Comparison of ENCODE assay signal across 14 cellular contexts in genomic region chr5:111551569-111552275, GRCh38. TPM values are rescaled to one million over a fixed set of nuclear protein-coding genes. Genes with fewer than 3 reads are reported as not detected.
DNase-seq lines count a peak whose midpoint lies in the region; ATAC-seq and TF ChIP-seq lines count a peak whose summit lies in the region.
"Had no signal": no experiment of that assay in that cellular context is flagged by ENCODE, and none has a peak within 500 bp of the region (broad histone marks: within the 10 kb centered on the region; RNA-seq: fewer than 3 reads in every experiment).

No MANE protein-coding gene starts in this region.

- no peak overlapping the region for H3K18ac ChIP-seq in trophoblast cell (ENCODE audit: low read length)

- H3K4me1 Mint-ChIP-seq in activated T-cell treated with anti-CD3 and anti-CD28 coated beads, Interleukin-2, amount 50 U/mL, for 24 hours (ENCODE audit: low read depth) = peaks cover 36% of the 10 kb centered on the region

- H2BK120ac ChIP-seq in trophoblast cell (ENCODE audit: insufficient read depth, low read length, poor library complexity) = no peak overlapping the region

- H4K12ac ChIP-seq in trophoblast cell (ENCODE audit: low read depth, low read length) = no peak overlapping the region

- H3K9ac ChIP-seq in NT2/D1 (ENCODE audit: insufficient read length, low read depth) = no peak overlapping the region
- no peak overlapping the region for H3K9ac ChIP-seq in trophoblast cell (ENCODE audit: low read length)

- no peaks in the 10 kb centered on the region for H3K9me3 Mint-ChIP-seq in activated T-cell treated with anti-CD3 and anti-CD28 coated beads, Interleukin-2, amount 50 U/mL, for 24 hours
- H3K9me3 Mint-ChIP-seq: activated B cell treated with CpG ODN at 0.5 μM for 24 hours; stimulated activated memory B cell treated with anti-CD40 and anti-IgM and Interleukin-4, amounts not matched to agents 10 μg/mL and 1 μg/mL and 100 μg/mL, for 72 hours had no signal

- H3K27ac ChIP-seq in epithelial cell of prostate (peak overlapping the region; percentile 66), psoas muscle (peak overlapping the region; percentile 75), trophoblast cell (ENCODE audit: low read depth, low read length) (no peak overlapping the region)
- H3K27ac ChIP-seq: RWPE1 had no signal

- ATAC-seq in psoas muscle (no peak), HG02798 (IDR thresholded peaks at IDR 0.05; ENCODE audit: poor library complexity, unreplicated experiment) (no peak)

- no peaks in the 10 kb centered on the region for H3K79me1 ChIP-seq in trophoblast cell (ENCODE audit: low read length)

- no peak overlapping the region for H2AK5ac ChIP-seq in trophoblast cell (ENCODE audit: low read length)

- H3K4me2 ChIP-seq in trophoblast cell (ENCODE audit: low read length) = no peak overlapping the region

- peaks cover 4% of the 10 kb centered on the region for H3K27me3 Mint-ChIP-seq in activated T-cell treated with anti-CD3 and anti-CD28 coated beads, Interleukin-2, amount 50 U/mL, for 24 hours

- no peak overlapping the region for H3K23ac ChIP-seq in trophoblast cell (ENCODE audit: low read length)

- DNase-seq in activated T-cell treated with anti-CD3 and anti-CD28 coated beads, Interleukin-2, amount 50 U/mL, for 24 hours = no peak
- DNase-seq in activated T-cell treated with anti-CD3 and anti-CD28 coated beads, Interleukin-2, amount 50 U/mL, for 48 hours = no peak
- peak; percentile 54 for DNase-seq in NT2/D1 (ENCODE audit: low read depth, low spot score)
- no peak for DNase-seq in epithelial cell of prostate (ENCODE audit: low read depth, low spot score)
- DNase-seq in psoas muscle = no peak
- DNase-seq in trophoblast cell = no peak
- no peak for DNase-seq in NCI-H1694 (lab: John Stamatoyannopoulos, UW)
- DNase-seq: activated B cell treated with CpG ODN at 0.5 μM for 24 hours; activated gamma-delta T cell treated with Interleukin-2 at 50 U/mL for 16 hours; effector CD4-positive, alpha-beta T cell; naive B cell had no signal

- H4K8ac ChIP-seq in trophoblast cell (ENCODE audit: low read depth, low read length) = no peak overlapping the region

- no peaks in the 10 kb centered on the region for H3K36me3 Mint-ChIP-seq in activated T-cell treated with anti-CD3 and anti-CD28 coated beads, Interleukin-2, amount 50 U/mL, for 24 hours (ENCODE audit: low read depth)
- H3K36me3 Mint-ChIP-seq: naive B cell; stimulated activated memory B cell treated with anti-CD40 and anti-IgM and Interleukin-4, amounts not matched to agents 10 μg/mL and 1 μg/mL and 100 μg/mL, for 72 hours had no signal

- 61 to 67% (median 67%) methylated on average over 7 of the region's 7 CpGs for WGBS in psoas muscle, 3 donors
- WGBS in trophoblast cell (ENCODE audit: extremely low coverage, insufficient coverage, insufficient read length) = no CpG with 5 or more reads among the region's 7 CpGs

- no peaks in the 10 kb centered on the region for H3K4me1 ChIP-seq in NT2/D1 (ENCODE audit: insufficient read depth, insufficient read length)
- H3K4me1 ChIP-seq in psoas muscle = peaks cover 8% of the 10 kb centered on the region
- peaks cover 2 to 4% of the 10 kb centered on the region in 2 experiments for H3K4me1 ChIP-seq in trophoblast cell (ENCODE audit: control insufficient read depth in 1 of 2, insufficient read depth in 2 of 2, low read length in 2 of 2)

- no peak overlapping the region for H2AFZ ChIP-seq in trophoblast cell (ENCODE audit: insufficient read depth, low read length, poor library complexity)

- peak overlapping the region; percentile 30 for H3K27ac Mint-ChIP-seq in activated T-cell treated with anti-CD3 and anti-CD28 coated beads, Interleukin-2, amount 50 U/mL, for 24 hours
- H3K27ac Mint-ChIP-seq: activated B cell treated with CpG ODN at 0.5 μM for 24 hours; naive B cell; stimulated activated memory B cell treated with anti-CD40 and anti-IgM and Interleukin-4, amounts not matched to agents 10 μg/mL and 1 μg/mL and 100 μg/mL, for 72 hours had no signal

- H3K27me3 ChIP-seq in NT2/D1 (ENCODE audit: insufficient read depth, insufficient read length) (no peaks in the 10 kb centered on the region), psoas muscle (ENCODE audit: insufficient read depth in 3 of 3, low read length in 2 of 3) (no peaks in the 10 kb centered on the region), trophoblast cell (ENCODE audit: insufficient read depth, low read length) (no peaks in the 10 kb centered on the region)

- H3K79me2 ChIP-seq in trophoblast cell (ENCODE audit: control insufficient read depth, insufficient read depth, low read length, poor library complexity) = no peaks in the 10 kb centered on the region

- no peak overlapping the region for H3K4me3 Mint-ChIP-seq in activated T-cell treated with anti-CD3 and anti-CD28 coated beads, Interleukin-2, amount 50 U/mL, for 24 hours
- H3K4me3 Mint-ChIP-seq: activated B cell treated with CpG ODN at 0.5 μM for 24 hours; naive B cell; stimulated activated memory B cell treated with anti-CD40 and anti-IgM and Interleukin-4, amounts not matched to agents 10 μg/mL and 1 μg/mL and 100 μg/mL, for 72 hours had no signal

- H2BK12ac ChIP-seq in trophoblast cell (ENCODE audit: low read length) = no peak overlapping the region

- H3K14ac ChIP-seq in trophoblast cell (ENCODE audit: low read length) = no peak overlapping the region

- H4K91ac ChIP-seq in trophoblast cell (ENCODE audit: low read depth, low read length) = no peak overlapping the region

- intact Hi-C loops in psoas muscle (cut with DNase I) = loop anchor here (2.0 to 10.0 kb wide), 5 partner anchors 129 to 597 kb away; partner anchors contain the start of gene NREP (in 1 of the 2)

- H3K9me3 ChIP-seq in NT2/D1 (ENCODE audit: insufficient read depth, low read length) (no peaks in the 10 kb centered on the region), psoas muscle (no peaks in the 10 kb centered on the region), trophoblast cell (ENCODE audit: insufficient read depth, low read depth, low read length) (no peaks in the 10 kb centered on the region)

- H3K4me3 ChIP-seq in NT2/D1 (ENCODE audit: insufficient read length, low read depth) (no peak overlapping the region), psoas muscle (peak overlapping the region; percentile 0), trophoblast cell (ENCODE audit: low read depth, low read length) (no peak overlapping the region)

- no peak overlapping the region for H3K4ac ChIP-seq in trophoblast cell (ENCODE audit: low read depth, low read length)

- no peak overlapping the region for H2BK5ac ChIP-seq in trophoblast cell (ENCODE audit: low read depth, low read length, poor library complexity)

- H3K36me3 ChIP-seq in NT2/D1 (ENCODE audit: insufficient read depth, insufficient read length, low read length) = no peaks in the 10 kb centered on the region
- H3K36me3 ChIP-seq in psoas muscle (ENCODE audit: insufficient read depth in 1 of 2, low read depth in 1 of 2) = no peaks in the 10 kb centered on the region
- no peaks in the 10 kb centered on the region for H3K36me3 ChIP-seq in trophoblast cell (ENCODE audit: control insufficient read depth in 1 of 2, insufficient read depth in 2 of 2, low read length in 2 of 2)

- no peak for TF ChIP-seq CTCF in psoas muscle (IDR thresholded peaks at IDR 0.05)

RNA-seq across cellular contexts. Expression of gene STARD4, which starts 39.4 kb away (rescaled TPM):
- total RNA-seq in psoas muscle = 1 to 10 TPM in 3 of 4 donors, under 1 TPM in 1; 0.86 to 2.3 (median 1.8) TPM
- 1 to 10 TPM in 2 of 3 donors, under 1 TPM in 1; 0.88 to 1.3 (median 1.2) TPM for polyA plus RNA-seq in psoas muscle
- 50.0 and 51.0 TPM in 2 replicates for polyA plus RNA-seq in trophoblast cell (2013)
